In genomic region chr11:3021125-3021524, GRCh38 we compare ENCODE assay signal across 9 cellular contexts. TPM values are rescaled to one million over a fixed set of nuclear protein-coding genes. Genes with fewer than 3 reads are reported as not detected.
DNase-seq lines count a peak whose midpoint lies in the region; ATAC-seq, FAIRE-seq and TF ChIP-seq lines count a peak whose summit lies in the region.
"Had no signal": no experiment of that assay in that cellular context is flagged by ENCODE, and none has a peak within 500 bp of the region (broad histone marks: within the 10 kb centered on the region; RNA-seq: fewer than 3 reads in every experiment).

No MANE protein-coding gene starts in this region.

- 6 to 8% methylated on average over 2 to 4 of the region's 4 CpGs for WGBS in body of pancreas, 2 donors

- intact Hi-C loops in body of pancreas (cut with DNase I) (no loop called here), kidney (cut with DNase I) (no loop called here)

- TF ChIP-seq POLR2A in body of pancreas (IDR thresholded peaks at IDR 0.05), result no peak

- H3K4me1 ChIP-seq in body of pancreas (peaks cover 10% of the 10 kb centered on the region), kidney (ENCODE audit: control insufficient read depth in 1 of 2, insufficient read depth in 1 of 2, low read depth in 1 of 2, low read length in 2 of 2) (peaks cover 4 to 16% of the 10 kb centered on the region in 2 donors)

- H3K27me3 ChIP-seq in body of pancreas, result no peaks in the 10 kb centered on the region

- peak overlapping the region in 1 of 4 donors; percentile 47 for H3K27ac ChIP-seq in body of pancreas
- H3K27ac ChIP-seq in kidney (ENCODE audit: low read depth in 2 of 2, low read length in 2 of 2), result no peak overlapping the region

- FAIRE-seq in kidney (lab: Jason Lieb, UNC), result no peak
- FAIRE-seq: colon had no signal

- H3K9me3 ChIP-seq in body of pancreas (no peaks in the 10 kb centered on the region), kidney (ENCODE audit: control insufficient read depth in 1 of 2, low read length in 2 of 2) (no peaks in the 10 kb centered on the region)

- H3K36me3 ChIP-seq in body of pancreas (replicated peaks in 1 of 2; ENCODE audit: insufficient read depth in 1 of 2, low read depth in 2 of 2) (peaks cover 4 to 17% of the 10 kb centered on the region in 2 donors), kidney (ENCODE audit: control insufficient read depth in 1 of 2, insufficient read depth in 2 of 2, low read length in 2 of 2) (peaks cover 27 to 34% of the 10 kb centered on the region in 2 donors)

- peak; percentile 36 to 82 (median 75) for TF ChIP-seq CTCF in body of pancreas (IDR thresholded peaks at IDR 0.05)
- peak; percentile 77 for TF ChIP-seq CTCF in kidney (IDR thresholded peaks at IDR 0.05; ENCODE audit: borderline replicate concordance, extremely low read depth, insufficient read depth)

- in situ Hi-C loops in ACHN (cut with HindIII; ENCODE audit: low pct_ligation_motif_present, low pct_unique_long_range_greater_than_20kb, low sequenced_read_pairs), result no loop called here

- DNase-seq in ACHN, result peak; percentile 41
- peak; percentile 23 for DNase-seq in EH (ENCODE audit: low read depth)
- peak; percentile 50 for DNase-seq in NCI-H526 treated with DMSO at 0.1 percent for 48 hours (lab: John Stamatoyannopoulos, UW)
- DNase-seq in body of pancreas, result peak; percentile 68 to 84 (median 76)
- DNase-seq in kidney, result peak; percentile 54
- DNase-seq in NK-92 treated with Interleukin-12 subunit alpha and Interleukin-12 subunit beta, amount 100 ng/mL, for 24 hours (lab: John Stamatoyannopoulos, UW), result no peak
- no peak for DNase-seq in NCI-H2029 (lab: John Stamatoyannopoulos, UW)
- no peak for DNase-seq in middle frontal gyrus (ENCODE audit: extremely low spot score, low spot score)

- peak; percentile 86 for ATAC-seq in body of pancreas

- no peak overlapping the region for H3K4me3 ChIP-seq in body of pancreas
- H3K4me3 ChIP-seq in kidney (ENCODE audit: low read length in 2 of 2), result no peak overlapping the region

- H3K9ac ChIP-seq in kidney (ENCODE audit: low read length in 2 of 2), result no peak overlapping the region

RNA-seq across cellular contexts. Expression of gene NAP1L4, which starts 29.0 kb away (rescaled TPM):
- total RNA-seq in body of pancreas (10 to 100 TPM; 45.9 to 57.7 TPM), kidney (133 TPM)
- polyA plus RNA-seq in kidney (ENCODE audit: insufficient read depth, low read depth, low replicate concordance), result 120 TPM

RNA-seq across cellular contexts. Expression of gene CARS1, which starts 36.1 kb away (rescaled TPM):
- total RNA-seq in body of pancreas (10 to 100 TPM; 15.8 to 20.8 TPM), kidney (49.5 TPM)
- polyA plus RNA-seq in kidney (ENCODE audit: insufficient read depth, low read depth, low replicate concordance), result 26.5 TPM

Comparison
In these comparisons a context has a peak if more than half of its experiments do, and no peak if none do; other contexts are left out.
1. DNase-seq: peak in ACHN (single experiment), EH (single experiment), NCI-H526 treated with DMSO at 0.1 percent for 48 hours (single experiment), body of pancreas (4 of 4) and kidney (single experiment); none in NK-92 treated with Interleukin-12 subunit alpha and Interleukin-12 subunit beta, amount 100 ng/mL, for 24 hours (single experiment), NCI-H2029 (single experiment) and middle frontal gyrus (single experiment).